In the genomic region with DNA sequence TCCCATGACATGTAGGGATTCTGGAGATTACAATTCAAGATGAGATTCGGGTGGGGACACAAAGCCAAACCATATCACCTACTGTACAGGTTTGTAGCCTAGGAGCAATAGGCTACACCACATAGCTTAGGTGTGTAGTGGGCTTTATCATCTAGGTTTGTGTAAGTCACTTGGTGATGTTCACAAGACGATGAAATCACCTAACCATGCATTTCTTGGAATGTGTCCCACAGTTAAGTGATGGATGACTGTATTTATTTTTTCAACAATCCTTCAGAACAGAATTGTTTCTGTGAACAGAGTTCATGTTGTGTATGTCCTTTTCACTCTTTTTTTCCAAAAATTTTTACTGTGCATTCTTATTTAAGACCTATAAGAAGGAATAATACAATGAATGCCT, we compare ENCODE assay signal across 12 cellular contexts.
"Had no signal": no experiment of that assay in that cellular context is flagged by ENCODE, and none has a peak within 500 bp of the region (broad histone marks: within the 10 kb centered on the region; RNA-seq: fewer than 3 reads in every experiment).

No MANE protein-coding gene starts in this region.

- H3K27ac ChIP-seq: prostate gland, right lobe of liver, thoracic aorta had no signal

- H3K4me1 ChIP-seq: prostate gland, right lobe of liver had no signal

- H3K9me3 ChIP-seq: prostate gland, right lobe of liver, thoracic aorta had no signal

- H3K36me3 ChIP-seq: prostate gland, right lobe of liver, thoracic aorta had no signal

- ATAC-seq: activated T-cell treated with anti-CD3 and anti-CD28 coated beads, Interleukin-2, amount 50 U/mL, for 4 hours; left ventricle myocardium superior; right lobe of liver had no signal

- H3K4me3 ChIP-seq: prostate gland, right lobe of liver, thoracic aorta had no signal

- DNase-seq: activated CD4-positive, alpha-beta memory T cell treated with anti-CD3 and anti-CD28 coated beads for 36 hours; activated gamma-delta T cell; activated T-cell treated with anti-CD3 and anti-CD28 coated beads, Interleukin-2, amount 50 U/mL, for 4 hours; anterior cingulate cortex; caudate nucleus; left ventricle myocardium superior; mesendoderm; right lobe of liver; stimulated activated CD4-positive, alpha-beta T cell treated with anti-CD3 and anti-CD28 coated beads, Interleukin-2, amount 100 ng/mL, for 48 hours; T-helper 9 cell had no signal

- H3K27me3 ChIP-seq: right lobe of liver had no signal
